ENCODE assay signal across 1 cellular context in the genomic region with DNA sequence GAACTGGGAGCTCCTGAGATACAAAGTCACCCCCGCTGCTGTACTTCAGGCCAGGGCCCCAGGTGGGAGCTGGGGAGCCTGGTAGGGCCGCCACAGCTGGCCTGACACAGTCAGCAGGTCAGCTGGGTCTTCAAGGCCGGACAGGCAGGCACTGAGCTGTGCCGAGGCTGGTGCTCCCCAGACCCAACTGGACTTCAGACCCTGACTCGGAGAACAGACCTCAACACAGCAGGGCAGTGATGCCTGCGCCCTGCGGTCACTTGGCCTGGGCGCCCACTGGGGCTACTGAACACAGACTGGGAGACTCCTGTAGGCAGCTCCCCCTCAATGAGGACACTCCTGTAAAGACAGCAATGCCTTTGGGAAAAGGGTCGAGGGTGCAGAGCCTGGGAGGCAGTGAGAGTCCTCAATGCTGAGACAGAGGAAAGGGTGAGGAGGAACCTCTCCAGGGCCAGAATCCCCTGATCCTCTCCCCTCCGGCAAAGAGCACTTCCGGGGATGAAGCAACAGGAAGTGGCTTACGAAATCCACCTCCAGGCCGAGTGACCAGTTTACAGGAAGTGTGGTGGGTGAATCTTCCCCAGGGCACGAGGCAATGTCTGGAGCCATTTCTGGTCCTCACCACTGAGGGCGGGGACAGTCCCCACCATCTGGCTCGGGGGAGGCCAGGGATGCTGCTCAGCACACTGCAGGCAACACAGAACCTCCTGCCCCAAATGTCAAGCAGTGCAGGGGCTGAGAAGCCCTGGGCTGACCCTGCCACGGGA.
TF ChIP-seq lines count a peak whose summit lies in the region.

No MANE protein-coding gene starts in this region.

TF ChIP-seq in K562, 482 proteins besides CTCF, POLR2A, EP300 and RAD21 (continued from another document and continues in another):
- TF ChIP-seq, protein P1, sequence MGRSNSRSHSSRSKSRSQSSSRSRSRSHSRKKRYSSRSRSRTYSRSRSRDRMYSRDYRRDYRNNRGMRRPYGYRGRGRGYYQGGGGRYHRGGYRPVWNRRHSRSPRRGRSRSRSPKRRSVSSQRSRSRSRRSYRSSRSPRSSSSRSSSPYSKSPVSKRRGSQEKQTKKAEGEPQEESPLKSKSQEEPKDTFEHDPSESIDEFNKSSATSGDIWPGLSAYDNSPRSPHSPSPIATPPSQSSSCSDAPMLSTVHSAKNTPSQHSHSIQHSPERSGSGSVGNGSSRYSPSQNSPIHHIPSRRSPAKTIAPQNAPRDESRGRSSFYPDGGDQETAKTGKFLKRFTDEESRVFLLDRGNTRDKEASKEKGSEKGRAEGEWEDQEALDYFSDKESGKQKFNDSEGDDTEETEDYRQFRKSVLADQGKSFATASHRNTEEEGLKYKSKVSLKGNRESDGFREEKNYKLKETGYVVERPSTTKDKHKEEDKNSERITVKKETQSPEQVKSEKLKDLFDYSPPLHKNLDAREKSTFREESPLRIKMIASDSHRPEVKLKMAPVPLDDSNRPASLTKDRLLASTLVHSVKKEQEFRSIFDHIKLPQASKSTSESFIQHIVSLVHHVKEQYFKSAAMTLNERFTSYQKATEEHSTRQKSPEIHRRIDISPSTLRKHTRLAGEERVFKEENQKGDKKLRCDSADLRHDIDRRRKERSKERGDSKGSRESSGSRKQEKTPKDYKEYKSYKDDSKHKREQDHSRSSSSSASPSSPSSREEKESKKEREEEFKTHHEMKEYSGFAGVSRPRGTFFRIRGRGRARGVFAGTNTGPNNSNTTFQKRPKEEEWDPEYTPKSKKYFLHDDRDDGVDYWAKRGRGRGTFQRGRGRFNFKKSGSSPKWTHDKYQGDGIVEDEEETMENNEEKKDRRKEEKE (IDR thresholded peaks at IDR 0.05; ENCODE audit: borderline replicate concordance in 1 of 2, control insufficient read depth in 1 of 2, low read depth in 2 of 2, low read length in 1 of 2) = no peak
- TF ChIP-seq XRCC4 (IDR thresholded peaks at IDR 0.05; ENCODE audit: extremely low read depth, insufficient read depth, insufficient read length) (no peak), SIRT6 (IDR thresholded peaks at IDR 0.05; ENCODE audit: low read depth, low read length) (no peak), HDAC6 (IDR thresholded peaks at IDR 0.05; ENCODE audit: low read depth, low read length) (no peak), ZFPM2 (CRISPR knock-in tag; IDR thresholded peaks at IDR 0.05) (no peak), SMAD1 (IDR thresholded peaks at IDR 0.05; ENCODE audit: low read depth, low read length, partially characterized antibody) (no peak), GTF2A2 (tag; IDR thresholded peaks at IDR 0.05) (no peak), PHF20 (IDR thresholded peaks at IDR 0.05; ENCODE audit: partially characterized antibody) (no peak), MAZ (CRISPR knock-in tag; conservative IDR thresholded peaks at IDR 0.05 in 1 of 2, IDR thresholded peaks at IDR 0.05 in 1 of 2) (peak; percentile 38 to 48; a peak in 2 of 4 replicates), GTF2E2 (tag; IDR thresholded peaks at IDR 0.05) (no peak), ZNF778 (CRISPR knock-in tag; IDR thresholded peaks at IDR 0.05) (no peak), ARHGAP35 (IDR thresholded peaks at IDR 0.05; ENCODE audit: partially characterized antibody) (no peak), GABPB2 (CRISPR knock-in tag; conservative IDR thresholded peaks at IDR 0.05) (no peak), ZBTB17 (CRISPR knock-in tag; IDR thresholded peaks at IDR 0.05) (0 out of 2 replicates have a peak, but pooled peaks have one; percentile 45), STAG1 (CRISPR knock-in tag; IDR thresholded peaks at IDR 0.05; ENCODE audit: borderline replicate concordance) (no peak), SNIP1 (IDR thresholded peaks at IDR 0.05; ENCODE audit: low read depth) (no peak), TOE1 (IDR thresholded peaks at IDR 0.05; ENCODE audit: borderline replicate concordance) (no peak), TOE1 (CRISPR knock-in tag; IDR thresholded peaks at IDR 0.05; ENCODE audit: borderline replicate concordance, low read depth) (no peak), MIER1 (IDR thresholded peaks at IDR 0.05; ENCODE audit: low read depth) (no peak)
- TF ChIP-seq, protein P2, sequence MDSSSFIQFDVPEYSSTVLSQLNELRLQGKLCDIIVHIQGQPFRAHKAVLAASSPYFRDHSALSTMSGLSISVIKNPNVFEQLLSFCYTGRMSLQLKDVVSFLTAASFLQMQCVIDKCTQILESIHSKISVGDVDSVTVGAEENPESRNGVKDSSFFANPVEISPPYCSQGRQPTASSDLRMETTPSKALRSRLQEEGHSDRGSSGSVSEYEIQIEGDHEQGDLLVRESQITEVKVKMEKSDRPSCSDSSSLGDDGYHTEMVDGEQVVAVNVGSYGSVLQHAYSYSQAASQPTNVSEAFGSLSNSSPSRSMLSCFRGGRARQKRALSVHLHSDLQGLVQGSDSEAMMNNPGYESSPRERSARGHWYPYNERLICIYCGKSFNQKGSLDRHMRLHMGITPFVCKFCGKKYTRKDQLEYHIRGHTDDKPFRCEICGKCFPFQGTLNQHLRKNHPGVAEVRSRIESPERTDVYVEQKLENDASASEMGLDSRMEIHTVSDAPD (CRISPR knock-in tag; IDR thresholded peaks at IDR 0.05) = no peak
- TF ChIP-seq, protein P3, sequence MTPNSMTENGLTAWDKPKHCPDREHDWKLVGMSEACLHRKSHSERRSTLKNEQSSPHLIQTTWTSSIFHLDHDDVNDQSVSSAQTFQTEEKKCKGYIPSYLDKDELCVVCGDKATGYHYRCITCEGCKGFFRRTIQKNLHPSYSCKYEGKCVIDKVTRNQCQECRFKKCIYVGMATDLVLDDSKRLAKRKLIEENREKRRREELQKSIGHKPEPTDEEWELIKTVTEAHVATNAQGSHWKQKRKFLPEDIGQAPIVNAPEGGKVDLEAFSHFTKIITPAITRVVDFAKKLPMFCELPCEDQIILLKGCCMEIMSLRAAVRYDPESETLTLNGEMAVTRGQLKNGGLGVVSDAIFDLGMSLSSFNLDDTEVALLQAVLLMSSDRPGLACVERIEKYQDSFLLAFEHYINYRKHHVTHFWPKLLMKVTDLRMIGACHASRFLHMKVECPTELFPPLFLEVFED (CRISPR knock-in tag; conservative IDR thresholded peaks at IDR 0.05) = no peak
- TF ChIP-seq, protein P4, sequence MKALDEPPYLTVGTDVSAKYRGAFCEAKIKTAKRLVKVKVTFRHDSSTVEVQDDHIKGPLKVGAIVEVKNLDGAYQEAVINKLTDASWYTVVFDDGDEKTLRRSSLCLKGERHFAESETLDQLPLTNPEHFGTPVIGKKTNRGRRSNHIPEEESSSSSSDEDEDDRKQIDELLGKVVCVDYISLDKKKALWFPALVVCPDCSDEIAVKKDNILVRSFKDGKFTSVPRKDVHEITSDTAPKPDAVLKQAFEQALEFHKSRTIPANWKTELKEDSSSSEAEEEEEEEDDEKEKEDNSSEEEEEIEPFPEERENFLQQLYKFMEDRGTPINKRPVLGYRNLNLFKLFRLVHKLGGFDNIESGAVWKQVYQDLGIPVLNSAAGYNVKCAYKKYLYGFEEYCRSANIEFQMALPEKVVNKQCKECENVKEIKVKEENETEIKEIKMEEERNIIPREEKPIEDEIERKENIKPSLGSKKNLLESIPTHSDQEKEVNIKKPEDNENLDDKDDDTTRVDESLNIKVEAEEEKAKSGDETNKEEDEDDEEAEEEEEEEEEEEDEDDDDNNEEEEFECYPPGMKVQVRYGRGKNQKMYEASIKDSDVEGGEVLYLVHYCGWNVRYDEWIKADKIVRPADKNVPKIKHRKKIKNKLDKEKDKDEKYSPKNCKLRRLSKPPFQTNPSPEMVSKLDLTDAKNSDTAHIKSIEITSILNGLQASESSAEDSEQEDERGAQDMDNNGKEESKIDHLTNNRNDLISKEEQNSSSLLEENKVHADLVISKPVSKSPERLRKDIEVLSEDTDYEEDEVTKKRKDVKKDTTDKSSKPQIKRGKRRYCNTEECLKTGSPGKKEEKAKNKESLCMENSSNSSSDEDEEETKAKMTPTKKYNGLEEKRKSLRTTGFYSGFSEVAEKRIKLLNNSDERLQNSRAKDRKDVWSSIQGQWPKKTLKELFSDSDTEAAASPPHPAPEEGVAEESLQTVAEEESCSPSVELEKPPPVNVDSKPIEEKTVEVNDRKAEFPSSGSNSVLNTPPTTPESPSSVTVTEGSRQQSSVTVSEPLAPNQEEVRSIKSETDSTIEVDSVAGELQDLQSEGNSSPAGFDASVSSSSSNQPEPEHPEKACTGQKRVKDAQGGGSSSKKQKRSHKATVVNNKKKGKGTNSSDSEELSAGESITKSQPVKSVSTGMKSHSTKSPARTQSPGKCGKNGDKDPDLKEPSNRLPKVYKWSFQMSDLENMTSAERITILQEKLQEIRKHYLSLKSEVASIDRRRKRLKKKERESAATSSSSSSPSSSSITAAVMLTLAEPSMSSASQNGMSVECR (CRISPR knock-in tag; IDR thresholded peaks at IDR 0.05) = no peak
- TF ChIP-seq, protein P5, sequence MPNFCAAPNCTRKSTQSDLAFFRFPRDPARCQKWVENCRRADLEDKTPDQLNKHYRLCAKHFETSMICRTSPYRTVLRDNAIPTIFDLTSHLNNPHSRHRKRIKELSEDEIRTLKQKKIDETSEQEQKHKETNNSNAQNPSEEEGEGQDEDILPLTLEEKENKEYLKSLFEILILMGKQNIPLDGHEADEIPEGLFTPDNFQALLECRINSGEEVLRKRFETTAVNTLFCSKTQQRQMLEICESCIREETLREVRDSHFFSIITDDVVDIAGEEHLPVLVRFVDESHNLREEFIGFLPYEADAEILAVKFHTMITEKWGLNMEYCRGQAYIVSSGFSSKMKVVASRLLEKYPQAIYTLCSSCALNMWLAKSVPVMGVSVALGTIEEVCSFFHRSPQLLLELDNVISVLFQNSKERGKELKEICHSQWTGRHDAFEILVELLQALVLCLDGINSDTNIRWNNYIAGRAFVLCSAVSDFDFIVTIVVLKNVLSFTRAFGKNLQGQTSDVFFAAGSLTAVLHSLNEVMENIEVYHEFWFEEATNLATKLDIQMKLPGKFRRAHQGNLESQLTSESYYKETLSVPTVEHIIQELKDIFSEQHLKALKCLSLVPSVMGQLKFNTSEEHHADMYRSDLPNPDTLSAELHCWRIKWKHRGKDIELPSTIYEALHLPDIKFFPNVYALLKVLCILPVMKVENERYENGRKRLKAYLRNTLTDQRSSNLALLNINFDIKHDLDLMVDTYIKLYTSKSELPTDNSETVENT (CRISPR knock-in tag; IDR thresholded peaks at IDR 0.05) = no peak
- TF ChIP-seq, protein P6, sequence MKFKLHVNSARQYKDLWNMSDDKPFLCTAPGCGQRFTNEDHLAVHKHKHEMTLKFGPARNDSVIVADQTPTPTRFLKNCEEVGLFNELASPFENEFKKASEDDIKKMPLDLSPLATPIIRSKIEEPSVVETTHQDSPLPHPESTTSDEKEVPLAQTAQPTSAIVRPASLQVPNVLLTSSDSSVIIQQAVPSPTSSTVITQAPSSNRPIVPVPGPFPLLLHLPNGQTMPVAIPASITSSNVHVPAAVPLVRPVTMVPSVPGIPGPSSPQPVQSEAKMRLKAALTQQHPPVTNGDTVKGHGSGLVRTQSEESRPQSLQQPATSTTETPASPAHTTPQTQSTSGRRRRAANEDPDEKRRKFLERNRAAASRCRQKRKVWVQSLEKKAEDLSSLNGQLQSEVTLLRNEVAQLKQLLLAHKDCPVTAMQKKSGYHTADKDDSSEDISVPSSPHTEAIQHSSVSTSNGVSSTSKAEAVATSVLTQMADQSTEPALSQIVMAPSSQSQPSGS (CRISPR knock-in tag; IDR thresholded peaks at IDR 0.05) = no peak
- TF ChIP-seq, protein P7, sequence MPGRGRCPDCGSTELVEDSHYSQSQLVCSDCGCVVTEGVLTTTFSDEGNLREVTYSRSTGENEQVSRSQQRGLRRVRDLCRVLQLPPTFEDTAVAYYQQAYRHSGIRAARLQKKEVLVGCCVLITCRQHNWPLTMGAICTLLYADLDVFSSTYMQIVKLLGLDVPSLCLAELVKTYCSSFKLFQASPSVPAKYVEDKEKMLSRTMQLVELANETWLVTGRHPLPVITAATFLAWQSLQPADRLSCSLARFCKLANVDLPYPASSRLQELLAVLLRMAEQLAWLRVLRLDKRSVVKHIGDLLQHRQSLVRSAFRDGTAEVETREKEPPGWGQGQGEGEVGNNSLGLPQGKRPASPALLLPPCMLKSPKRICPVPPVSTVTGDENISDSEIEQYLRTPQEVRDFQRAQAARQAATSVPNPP (IDR thresholded peaks at IDR 0.05; ENCODE audit: borderline replicate concordance, insufficient read depth, insufficient read length) = no peak
- TF ChIP-seq, protein P8, sequence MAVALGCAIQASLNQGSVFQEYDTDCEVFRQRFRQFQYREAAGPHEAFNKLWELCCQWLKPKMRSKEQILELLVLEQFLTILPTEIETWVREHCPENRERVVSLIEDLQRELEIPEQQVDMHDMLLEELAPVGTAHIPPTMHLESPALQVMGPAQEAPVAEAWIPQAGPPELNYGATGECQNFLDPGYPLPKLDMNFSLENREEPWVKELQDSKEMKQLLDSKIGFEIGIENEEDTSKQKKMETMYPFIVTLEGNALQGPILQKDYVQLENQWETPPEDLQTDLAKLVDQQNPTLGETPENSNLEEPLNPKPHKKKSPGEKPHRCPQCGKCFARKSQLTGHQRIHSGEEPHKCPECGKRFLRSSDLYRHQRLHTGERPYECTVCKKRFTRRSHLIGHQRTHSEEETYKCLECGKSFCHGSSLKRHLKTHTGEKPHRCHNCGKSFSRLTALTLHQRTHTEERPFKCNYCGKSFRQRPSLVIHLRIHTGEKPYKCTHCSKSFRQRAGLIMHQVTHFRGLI (CRISPR knock-in tag; IDR thresholded peaks at IDR 0.05) = peak; percentile 44; the same call in 1 of the 2 replicates
